Comparison of ENCODE assay signal across 9 cellular contexts in the genomic region with DNA sequence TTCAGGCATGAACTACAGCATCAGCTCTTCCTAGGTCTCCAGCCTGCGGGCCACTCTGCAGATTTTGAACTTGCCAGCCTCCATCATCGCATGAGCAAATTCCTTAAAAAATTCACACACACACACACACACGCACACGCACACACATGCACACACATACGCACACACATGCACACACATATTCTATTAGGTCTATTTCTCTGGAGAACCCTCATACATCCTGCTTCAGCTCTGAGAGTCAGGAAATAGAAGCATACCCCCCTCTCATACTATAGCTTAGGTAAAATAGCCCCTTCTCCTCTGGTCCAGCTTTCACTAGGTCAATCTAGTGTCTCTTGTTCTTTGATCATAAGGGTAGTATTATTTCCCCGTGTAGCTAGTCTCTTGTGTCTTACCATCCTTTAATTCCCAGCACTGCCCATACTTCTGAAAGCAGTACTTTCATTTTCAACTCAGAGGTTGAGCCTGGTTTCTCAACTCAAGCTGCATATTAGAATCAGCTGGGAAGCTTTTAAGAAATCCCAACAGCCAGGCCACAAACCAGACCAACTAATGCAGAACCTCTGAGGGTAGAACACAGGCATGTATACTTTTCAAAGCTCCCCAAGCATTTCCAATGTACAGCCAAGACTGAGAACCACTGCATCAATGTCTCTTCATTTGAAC. TPM values are rescaled to one million over a fixed set of nuclear protein-coding genes. Genes with fewer than 3 reads are reported as not detected.
DNase-seq lines count a peak whose midpoint lies in the region; ATAC-seq and TF ChIP-seq lines count a peak whose summit lies in the region.
"Had no signal": no experiment of that assay in that cellular context is flagged by ENCODE, and none has a peak within 500 bp of the region (broad histone marks: within the 10 kb centered on the region; RNA-seq: fewer than 3 reads in every experiment).

No MANE protein-coding gene starts in this region.

- intact Hi-C loops in sciatic nerve (cut with DNase I), result no loop called here
- intact Hi-C loops in stomach (cut with DNase I; ENCODE audit: low total_unique reads), result no loop called here
- intact Hi-C loops in activated CD4-positive, alpha-beta T cell treated with anti-CD3 and anti-CD28 coated beads for 36 hours (cut with DNase I, micrococcal nuclease), result no loop called here

- CTCF ChIA-PET in activated CD4-positive, alpha-beta T cell treated with anti-CD3 and anti-CD28 coated beads for 36 hours (lab: Charles Lee), result interaction anchor here (1.2 to 1.3 kb wide), 2 partner anchors 12 to 13 kb away, joined by 3 to 4 read pairs; no protein-coding TSS in a partner anchor
- CTCF ChIA-PET in RWPE1 (lab: Yijun Ruan, JAX), result no interaction called here

- TF ChIP-seq POLR2A in stomach (IDR thresholded peaks at IDR 0.05), result no peak

- no peaks in the 10 kb centered on the region for H3K36me3 ChIP-seq in stomach
- no peaks in the 10 kb centered on the region for H3K36me3 ChIP-seq in effector memory CD4-positive, alpha-beta T cell (ENCODE audit: control insufficient read depth, insufficient read depth, low read length)
- H3K36me3 ChIP-seq: SJSA1 had no signal

- H3K9me3 ChIP-seq in stomach, result no peaks in the 10 kb centered on the region
- H3K9me3 ChIP-seq in effector memory CD4-positive, alpha-beta T cell (ENCODE audit: control insufficient read depth, low read length), result no peaks in the 10 kb centered on the region

- no peaks in the 10 kb centered on the region for H3K36me3 Mint-ChIP-seq in activated CD4-positive, alpha-beta T cell treated with anti-CD3 and anti-CD28 coated beads for 36 hours (ENCODE audit: low read depth)

- no peak overlapping the region for H3K4me3 Mint-ChIP-seq in activated CD4-positive, alpha-beta T cell treated with anti-CD3 and anti-CD28 coated beads for 36 hours

- POLR2A ChIA-PET in activated CD4-positive, alpha-beta T cell treated with anti-CD3 and anti-CD28 coated beads for 36 hours (lab: Charles Lee), result no interaction called here
- POLR2A ChIA-PET in RWPE1 (lab: Yijun Ruan, JAX; ENCODE audit: low non-redundant PET), result no interaction called here

- no peak for TF ChIP-seq EP300 in stomach (IDR thresholded peaks at IDR 0.05)

- H3K27me3 ChIP-seq in stomach, result no peaks in the 10 kb centered on the region
- H3K27me3 ChIP-seq in effector memory CD4-positive, alpha-beta T cell (replicated peaks; ENCODE audit: control insufficient read depth, insufficient read depth, low read length, poor library complexity, severe bottlenecking), result no peaks in the 10 kb centered on the region
- H3K27me3 ChIP-seq: SJSA1 had no signal

- H3K4me3 ChIP-seq in stomach, result no peak overlapping the region
- no peak overlapping the region for H3K4me3 ChIP-seq in effector memory CD4-positive, alpha-beta T cell (ENCODE audit: insufficient read depth, low read depth, low read length, poor library complexity, severe bottlenecking)
- H3K4me3 ChIP-seq: SJSA1 had no signal

- no peak overlapping the region for H3K27ac Mint-ChIP-seq in activated CD4-positive, alpha-beta T cell treated with anti-CD3 and anti-CD28 coated beads for 36 hours

- TF ChIP-seq CTCF in stomach (IDR thresholded peaks at IDR 0.05), result no peak
- no peak for TF ChIP-seq CTCF in RWPE1 (conservative IDR thresholded peaks at IDR 0.05; ENCODE audit: low read depth)

- 83 to 85% (median 84%) methylated on average over 6 of the region's 6 CpGs for WGBS in stomach, 5 donors

- peaks cover 0 to 10% (median 0%) of the 10 kb centered on the region in 4 donors for H3K4me1 ChIP-seq in stomach
- no peaks in the 10 kb centered on the region for H3K4me1 ChIP-seq in effector memory CD4-positive, alpha-beta T cell (ENCODE audit: control insufficient read depth, insufficient read depth, low read length, poor library complexity, severe bottlenecking)

- no peaks in the 10 kb centered on the region for H3K9me3 Mint-ChIP-seq in activated CD4-positive, alpha-beta T cell treated with anti-CD3 and anti-CD28 coated beads for 36 hours (ENCODE audit: low read depth)

- ATAC-seq in GM19023 (IDR thresholded peaks at IDR 0.05; ENCODE audit: unreplicated experiment), result peak; percentile 53
- peak; percentile 56 for ATAC-seq in HG02840 (IDR thresholded peaks at IDR 0.05; ENCODE audit: low FRiP score, unreplicated experiment)
- peak; percentile 70 for ATAC-seq in sciatic nerve
- ATAC-seq in activated CD4-positive, alpha-beta T cell treated with anti-CD3 and anti-CD28 coated beads for 36 hours, result no peak

- no peaks in the 10 kb centered on the region for H3K27me3 Mint-ChIP-seq in activated CD4-positive, alpha-beta T cell treated with anti-CD3 and anti-CD28 coated beads for 36 hours

- peaks cover 7% of the 10 kb centered on the region for H3K4me1 Mint-ChIP-seq in activated CD4-positive, alpha-beta T cell treated with anti-CD3 and anti-CD28 coated beads for 36 hours

- DNase-seq in RPMI8226, result peak; percentile 9
- no peak for DNase-seq in sciatic nerve (ENCODE audit: low spot score)
- DNase-seq in stomach, result no peak
- no peak for DNase-seq in activated CD4-positive, alpha-beta T cell treated with anti-CD3 and anti-CD28 coated beads for 36 hours
- no peak for DNase-seq in RWPE1 (ENCODE audit: low spot score)
- DNase-seq in effector memory CD4-positive, alpha-beta T cell, result no peak

- H3K27ac ChIP-seq in stomach (peak overlapping the region in 2 of 5 donors; percentile 30 to 44), RWPE1 (no peak overlapping the region)
- H3K27ac ChIP-seq in effector memory CD4-positive, alpha-beta T cell (ENCODE audit: insufficient read depth, low read length, poor library complexity, severe bottlenecking), result no peak overlapping the region
- H3K27ac ChIP-seq: SJSA1 had no signal

RNA-seq across cellular contexts. Expression of gene ITGB8, which starts 30.9 kb away (rescaled TPM):
- total RNA-seq in sciatic nerve, result 207 TPM
- 10 to 100 TPM in 3 of 5 donors, 1 to 10 TPM in 2; 5.4 to 31.9 (median 24.6) TPM for total RNA-seq in stomach
- polyA plus RNA-seq in stomach, result 1 to 10 TPM; 1.1 to 2.5 (median 1.9) TPM
- under 1 TPM in 1 of 2 experiments, not detected in 1; 0.07 TPM for total RNA-seq in activated CD4-positive, alpha-beta T cell treated with anti-CD3 and anti-CD28 coated beads for 36 hours

Comparison
In these comparisons a context has a peak if more than half of its experiments do, and no peak if none do; other contexts are left out.
1. RNA of gene ITGB8, which starts 30.9 kb away (total RNA-seq): 207 TPM in sciatic nerve (single experiment) and 5.4 to 31.9 TPM in stomach; 0.07 TPM in activated CD4-positive, alpha-beta T cell treated with anti-CD3 and anti-CD28 coated beads for 36 hours; every median in the first group is over 4 times any median in the second.